ENCODE assay signal across 11 cellular contexts in genomic region chrX:154376768-154377167, GRCh38.
A peak's percentile ranks its signal among the peaks of the same experiment; 100 is the strongest.
DNase-seq lines count a peak whose midpoint lies in the region; ATAC-seq and TF ChIP-seq lines count a peak whose summit lies in the region.
"Had no signal": no experiment of that assay in that cellular context is flagged by ENCODE, and none has a peak within 500 bp of the region (broad histone marks: within the 10 kb centered on the region; RNA-seq: fewer than 3 reads in every experiment).

No MANE protein-coding gene starts in this region.

- peaks cover 18% of the 10 kb centered on the region for H3K4me1 Mint-ChIP-seq in T-helper 2 cell treated with Interferon-gamma antibody and Interleukin-4, amounts not matched to agents 5 μg/mL and 100 μg/mL, for 36 hours (ENCODE audit: low read depth)
- H3K4me1 Mint-ChIP-seq in stimulated activated naive B cell treated with anti-CD40 and anti-IgM and Interleukin-4, amounts not matched to agents 10 μg/mL and 1 μg/mL and 100 μg/mL, for 72 hours, result peaks cover 24 to 37% of the 10 kb centered on the region in 2 donors

- H3K36me3 ChIP-seq in RWPE2 (ENCODE audit: low read depth), result peaks cover 15% of the 10 kb centered on the region
- H3K36me3 ChIP-seq in effector memory CD4-positive, alpha-beta T cell (ENCODE audit: control insufficient read depth, insufficient read depth, low read length), result no peaks in the 10 kb centered on the region

- H3K27ac ChIP-seq in RWPE2 (ENCODE audit: poor library complexity, severe bottlenecking), result peak overlapping the region; percentile 83
- peak overlapping the region; percentile 48 for H3K27ac ChIP-seq in effector memory CD4-positive, alpha-beta T cell (ENCODE audit: insufficient read depth, low read length, poor library complexity, severe bottlenecking)

- H3K4me3 Mint-ChIP-seq in T-helper 2 cell treated with Interferon-gamma antibody and Interleukin-4, amounts not matched to agents 5 μg/mL and 100 μg/mL, for 36 hours, result no peak overlapping the region
- no peak overlapping the region for H3K4me3 Mint-ChIP-seq in stimulated activated naive B cell treated with anti-CD40 and anti-IgM and Interleukin-4, amounts not matched to agents 10 μg/mL and 1 μg/mL and 100 μg/mL, for 72 hours

- H3K9me3 ChIP-seq in RWPE2 (ENCODE audit: severe bottlenecking), result no peaks in the 10 kb centered on the region
- no peaks in the 10 kb centered on the region for H3K9me3 ChIP-seq in effector memory CD4-positive, alpha-beta T cell (ENCODE audit: control insufficient read depth, low read length)

- H3K4me1 ChIP-seq in RWPE2 (ENCODE audit: insufficient read depth, poor library complexity, severe bottlenecking), result peaks cover 6% of the 10 kb centered on the region
- H3K4me1 ChIP-seq in effector memory CD4-positive, alpha-beta T cell (ENCODE audit: control insufficient read depth, insufficient read depth, low read length, poor library complexity, severe bottlenecking), result peaks cover 37% of the 10 kb centered on the region

- ATAC-seq in RWPE2 (ENCODE audit: low read depth) (no peak), GM19455 (IDR thresholded peaks at IDR 0.05; ENCODE audit: unreplicated experiment) (no peak), HG02885 (IDR thresholded peaks at IDR 0.05; ENCODE audit: poor library complexity, unreplicated experiment) (no peak)
- no peak for ATAC-seq in stimulated activated naive B cell treated with anti-CD40 and anti-IgM and Interleukin-4, amounts not matched to agents 10 μg/mL and 1 μg/mL and 100 μg/mL, for 72 hours (replicated peaks)

- DNase-seq in T-helper 2 cell treated with Interferon-gamma antibody and Interleukin-4, amounts not matched to agents 5 μg/mL and 100 μg/mL, for 36 hours (ENCODE audit: low spot score), result no peak
- no peak for DNase-seq in T-helper 2 cell
- DNase-seq in RWPE2 (ENCODE audit: low spot score), result no peak
- no peak for DNase-seq in effector memory CD4-positive, alpha-beta T cell
- no peak for DNase-seq in stimulated activated naive B cell treated with anti-CD40 and anti-IgM and Interleukin-4, amounts not matched to agents 10 μg/mL and 1 μg/mL and 100 μg/mL, for 72 hours
- no peak for DNase-seq in retina
- DNase-seq: activated T-cell treated with anti-CD3 and anti-CD28 coated beads, Interleukin-2, amount 50 U/mL, for 48 hours; head of caudate nucleus; kidney glomerular epithelial cell had no signal

- no peak overlapping the region for H3K4me3 ChIP-seq in RWPE2 (ENCODE audit: severe bottlenecking)
- no peak overlapping the region for H3K4me3 ChIP-seq in effector memory CD4-positive, alpha-beta T cell (ENCODE audit: insufficient read depth, low read depth, low read length, poor library complexity, severe bottlenecking)

- H3K27me3 ChIP-seq in RWPE2 (ENCODE audit: insufficient read depth, poor library complexity, severe bottlenecking), result no peaks in the 10 kb centered on the region
- no peaks in the 10 kb centered on the region for H3K27me3 ChIP-seq in effector memory CD4-positive, alpha-beta T cell (replicated peaks; ENCODE audit: control insufficient read depth, insufficient read depth, low read length, poor library complexity, severe bottlenecking)

- no peak for TF ChIP-seq CTCF in RWPE2 (IDR thresholded peaks at IDR 0.05; ENCODE audit: poor library complexity, severe bottlenecking)

- H3K9me3 Mint-ChIP-seq in T-helper 2 cell treated with Interferon-gamma antibody and Interleukin-4, amounts not matched to agents 5 μg/mL and 100 μg/mL, for 36 hours, result no peaks in the 10 kb centered on the region
- no peaks in the 10 kb centered on the region for H3K9me3 Mint-ChIP-seq in stimulated activated naive B cell treated with anti-CD40 and anti-IgM and Interleukin-4, amounts not matched to agents 10 μg/mL and 1 μg/mL and 100 μg/mL, for 72 hours

- H3K36me3 Mint-ChIP-seq in T-helper 2 cell treated with Interferon-gamma antibody and Interleukin-4, amounts not matched to agents 5 μg/mL and 100 μg/mL, for 36 hours (ENCODE audit: low read depth), result peaks cover 12% of the 10 kb centered on the region
- peaks cover 9 to 13% of the 10 kb centered on the region in 2 donors for H3K36me3 Mint-ChIP-seq in stimulated activated naive B cell treated with anti-CD40 and anti-IgM and Interleukin-4, amounts not matched to agents 10 μg/mL and 1 μg/mL and 100 μg/mL, for 72 hours

- no peaks in the 10 kb centered on the region for H3K27me3 Mint-ChIP-seq in T-helper 2 cell treated with Interferon-gamma antibody and Interleukin-4, amounts not matched to agents 5 μg/mL and 100 μg/mL, for 36 hours (ENCODE audit: low read depth)
- no peaks in the 10 kb centered on the region for H3K27me3 Mint-ChIP-seq in stimulated activated naive B cell treated with anti-CD40 and anti-IgM and Interleukin-4, amounts not matched to agents 10 μg/mL and 1 μg/mL and 100 μg/mL, for 72 hours

- H3K27ac Mint-ChIP-seq in T-helper 2 cell treated with Interferon-gamma antibody and Interleukin-4, amounts not matched to agents 5 μg/mL and 100 μg/mL, for 36 hours, result peak overlapping the region; percentile 57
- peak overlapping the region; percentile 70 for H3K27ac Mint-ChIP-seq in stimulated activated naive B cell treated with anti-CD40 and anti-IgM and Interleukin-4, amounts not matched to agents 10 μg/mL and 1 μg/mL and 100 μg/mL, for 72 hours
